24 cellular contexts compared by ENCODE assay signal in genomic region chr20:38968090-38968489, GRCh38.
"Had no signal": no experiment of that assay in that cellular context is flagged by ENCODE, and none has a peak within 500 bp of the region (broad histone marks: within the 10 kb centered on the region; RNA-seq: fewer than 3 reads in every experiment).

No MANE protein-coding gene starts in this region.

- DNase-seq: cerebellar nuclear complex; dermis blood vessel endothelial cell; effector CD4-positive, alpha-beta T cell; endodermal cell; erythroblast; gastrocnemius medialis; glutamatergic neuron; kidney; left cardiac atrium; left ventricle myocardium superior; mesenchymal stem cell; midbrain; naive thymus-derived CD4-positive, alpha-beta T cell; nephron progenitor cell; psoas muscle; stimulated activated CD4-positive, alpha-beta T cell treated with anti-CD3 and anti-CD28 coated beads, Interleukin-2, amount 100 ng/mL, for 24 hours; stimulated activated CD4-positive, alpha-beta T cell treated with anti-CD3 and anti-CD28 coated beads, Interleukin-4, amount 100 ng/mL, for 4 hours; stimulated activated naive B cell treated with anti-CD40 and anti-IgM and Interleukin-4, amounts not matched to agents 10 μg/mL and 1 μg/mL and 100 μg/mL, for 72 hours; stimulated activated naive CD8-positive, alpha-beta T cell treated with anti-CD3 and anti-CD28 coated beads, Interleukin-15, amount 100 ng/mL, for 72 hours had no signal

- H3K27ac Mint-ChIP-seq: endodermal cell; nephron progenitor cell; stimulated activated naive B cell treated with anti-CD40 and anti-IgM and Interleukin-4, amounts not matched to agents 10 μg/mL and 1 μg/mL and 100 μg/mL, for 72 hours; stimulated activated naive CD8-positive, alpha-beta T cell treated with anti-CD3 and anti-CD28 coated beads, Interleukin-15, amount 100 ng/mL, for 72 hours; type B pancreatic cell had no signal

- H3K27me3 ChIP-seq: gastrocnemius medialis, neutrophil had no signal

- H3K9me3 ChIP-seq: gastrocnemius medialis, neutrophil, psoas muscle had no signal

- H3K9me3 Mint-ChIP-seq: endodermal cell; naive thymus-derived CD4-positive, alpha-beta T cell; nephron progenitor cell; stimulated activated naive B cell treated with anti-CD40 and anti-IgM and Interleukin-4, amounts not matched to agents 10 μg/mL and 1 μg/mL and 100 μg/mL, for 72 hours; stimulated activated naive CD8-positive, alpha-beta T cell treated with anti-CD3 and anti-CD28 coated beads, Interleukin-15, amount 100 ng/mL, for 72 hours; type B pancreatic cell had no signal

- H3K27ac ChIP-seq: gastrocnemius medialis, neutrophil, psoas muscle, skin epidermis had no signal

- H3K4me3 Mint-ChIP-seq: endodermal cell; naive thymus-derived CD4-positive, alpha-beta T cell; nephron progenitor cell; stimulated activated naive B cell treated with anti-CD40 and anti-IgM and Interleukin-4, amounts not matched to agents 10 μg/mL and 1 μg/mL and 100 μg/mL, for 72 hours; stimulated activated naive CD8-positive, alpha-beta T cell treated with anti-CD3 and anti-CD28 coated beads, Interleukin-15, amount 100 ng/mL, for 72 hours; type B pancreatic cell had no signal

- H3K4me3 ChIP-seq: gastrocnemius medialis, lung, psoas muscle, skin epidermis had no signal

- ATAC-seq: gastrocnemius medialis; left cardiac atrium; left ventricle myocardium superior; naive thymus-derived CD4-positive, alpha-beta T cell; psoas muscle; sciatic nerve; stimulated activated naive B cell treated with anti-CD40 and anti-IgM and Interleukin-4, amounts not matched to agents 10 μg/mL and 1 μg/mL and 100 μg/mL, for 72 hours; stimulated activated naive CD8-positive, alpha-beta T cell treated with anti-CD3 and anti-CD28 coated beads, Interleukin-15, amount 100 ng/mL, for 72 hours had no signal

- H3K27me3 Mint-ChIP-seq: naive thymus-derived CD4-positive, alpha-beta T cell; stimulated activated naive B cell treated with anti-CD40 and anti-IgM and Interleukin-4, amounts not matched to agents 10 μg/mL and 1 μg/mL and 100 μg/mL, for 72 hours; stimulated activated naive CD8-positive, alpha-beta T cell treated with anti-CD3 and anti-CD28 coated beads, Interleukin-15, amount 100 ng/mL, for 72 hours; type B pancreatic cell had no signal
